8 cellular contexts compared by ENCODE assay signal in the genomic region with DNA sequence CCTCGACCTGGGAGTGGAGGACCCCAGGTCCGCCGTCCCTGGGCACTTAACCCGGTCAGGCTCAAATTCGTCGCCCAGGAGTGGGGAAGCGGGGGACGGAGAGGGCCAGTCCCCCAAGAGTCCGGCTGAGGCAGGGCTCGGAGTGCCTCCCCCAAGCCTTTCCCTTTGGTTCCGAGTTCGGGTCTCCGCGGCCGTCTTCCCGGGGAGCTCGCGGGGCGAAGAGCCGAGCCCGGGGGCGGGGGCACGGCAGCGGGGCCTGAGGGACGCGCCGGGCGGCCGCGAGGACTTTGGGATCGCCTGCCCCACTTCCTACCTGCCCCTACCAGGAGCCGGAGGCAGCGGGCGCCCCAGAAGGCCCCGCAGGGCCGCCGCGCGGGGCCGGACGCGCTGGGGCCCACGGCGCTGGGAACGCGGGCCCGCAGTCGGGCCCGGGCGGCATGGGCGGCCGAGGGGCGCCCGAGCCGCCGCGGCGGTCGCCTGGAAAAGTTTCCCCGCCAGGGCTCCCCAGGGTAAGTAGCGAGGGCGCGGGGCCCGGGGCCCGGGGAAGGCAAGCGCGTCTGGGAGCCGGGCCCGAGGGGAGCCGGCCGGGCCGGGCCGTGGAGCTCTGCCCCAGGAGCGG. TPM values are rescaled to one million over a fixed set of nuclear protein-coding genes. Genes with fewer than 3 reads are reported as not detected.
A peak's percentile ranks its signal among the peaks of the same experiment; 100 is the strongest.
DNase-seq lines count a peak whose midpoint lies in the region; ATAC-seq and TF ChIP-seq lines count a peak whose summit lies in the region.

No MANE protein-coding gene starts in this region.

- TF ChIP-seq CTCF in fibroblast of pulmonary artery (IDR thresholded peaks at IDR 0.05; ENCODE audit: low read length, missing control alignments) (no peak), neutrophil (IDR thresholded peaks at IDR 0.05) (no peak)

- no peaks in the 10 kb centered on the region for H3K27me3 Mint-ChIP-seq in activated T-cell treated with anti-CD3 and anti-CD28 coated beads, Interleukin-2, amount 50 U/mL, for 24 hours

- peaks cover 51% of the 10 kb centered on the region for H3K36me3 Mint-ChIP-seq in activated T-cell treated with anti-CD3 and anti-CD28 coated beads, Interleukin-2, amount 50 U/mL, for 24 hours (ENCODE audit: low read depth)

- H3K4me1 ChIP-seq in neutrophil (ENCODE audit: control insufficient read depth in 1 of 2, insufficient read depth in 1 of 2, low read depth in 1 of 2, low read length in 1 of 2): peaks cover 46 to 57% of the 10 kb centered on the region in 2 experiments

- ATAC-seq in esophagus mucosa: no peak
- ATAC-seq in HG02840 (IDR thresholded peaks at IDR 0.05; ENCODE audit: low FRiP score, unreplicated experiment): no peak
- ATAC-seq in GM18870 (IDR thresholded peaks at IDR 0.05; ENCODE audit: unreplicated experiment): no peak

- DNase-seq in HK-2 (ENCODE audit: unreplicated experiment): peak; percentile 38
- DNase-seq in activated T-cell treated with anti-CD3 and anti-CD28 coated beads, Interleukin-2, amount 50 U/mL, for 24 hours: no peak
- DNase-seq in fibroblast of pulmonary artery (ENCODE audit: low read depth): no peak

- H3K27me3 ChIP-seq in neutrophil: no peaks in the 10 kb centered on the region

- peak overlapping the region; percentile 88 for H3K4me3 Mint-ChIP-seq in activated T-cell treated with anti-CD3 and anti-CD28 coated beads, Interleukin-2, amount 50 U/mL, for 24 hours

- no peaks in the 10 kb centered on the region for H3K9me3 Mint-ChIP-seq in activated T-cell treated with anti-CD3 and anti-CD28 coated beads, Interleukin-2, amount 50 U/mL, for 24 hours

- peaks cover 59% of the 10 kb centered on the region for H3K4me1 Mint-ChIP-seq in activated T-cell treated with anti-CD3 and anti-CD28 coated beads, Interleukin-2, amount 50 U/mL, for 24 hours (ENCODE audit: low read depth)

- peak overlapping the region; percentile 93 for H3K27ac Mint-ChIP-seq in activated T-cell treated with anti-CD3 and anti-CD28 coated beads, Interleukin-2, amount 50 U/mL, for 24 hours

- no peaks in the 10 kb centered on the region for H3K9me3 ChIP-seq in neutrophil

- peak overlapping the region; percentile 81 for H3K4me3 ChIP-seq in GM08714 (ENCODE audit: low read length)
- peak overlapping the region; percentile 74 for H3K4me3 ChIP-seq in fibroblast of pulmonary artery (replicated peaks; ENCODE audit: low read depth, low read length)
- peak overlapping the region; percentile 78 to 90 for H3K4me3 ChIP-seq in neutrophil (ENCODE audit: low read depth in 1 of 2, low read length in 1 of 2)

- H3K36me3 ChIP-seq in neutrophil: peaks cover 12% of the 10 kb centered on the region

- H3K27ac ChIP-seq in neutrophil: peak overlapping the region; percentile 93

RNA-seq across cellular contexts. Expression of a gene that starts 2.8 kb away (rescaled TPM):
- total RNA-seq in esophagus mucosa: 30.6 TPM

RNA-seq across cellular contexts. Expression of a gene that starts 13.1 kb away (rescaled TPM):
- 3.8 TPM for total RNA-seq in esophagus mucosa

RNA-seq across cellular contexts. Expression of a gene that starts 31.9 kb away (rescaled TPM):
- 15.3 TPM for total RNA-seq in esophagus mucosa
